ENCODE assay signal across 8 cellular contexts in genomic region chr20:2508631-2509467, GRCh38. TPM values are rescaled to one million over a fixed set of nuclear protein-coding genes. Genes with fewer than 3 reads are reported as not detected.
A peak's percentile ranks its signal among the peaks of the same experiment; 100 is the strongest.
DNase-seq lines count a peak whose midpoint lies in the region; ATAC-seq and TF ChIP-seq lines count a peak whose summit lies in the region.

Gene ZNF343 (minus strand): TSS chr20:2508915. CDS start chr20:2493895, 15,020 bp downstream.

- no peaks in the 10 kb centered on the region for H3K9me3 ChIP-seq in mammary epithelial cell (replicated peaks; ENCODE audit: insufficient read depth, low read length)
- no peaks in the 10 kb centered on the region for H3K9me3 ChIP-seq in spleen

- TF ChIP-seq CTCF in VCaP (conservative IDR thresholded peaks at IDR 0.05) (no peak), mammary epithelial cell (conservative IDR thresholded peaks at IDR 0.05 in 1 of 2, IDR thresholded peaks at IDR 0.05 in 1 of 2; ENCODE audit: extremely low read depth in 1 of 2, insufficient read depth in 1 of 2, low read depth in 1 of 2, low read length in 2 of 2) (peak in 1 of 2 donors; percentile 4), spleen (IDR thresholded peaks at IDR 0.05 in 8 of 11, conservative IDR thresholded peaks at IDR 0.05 in 3 of 11) (peak in 1 of 11 experiments; percentile 21)

- H2AFZ ChIP-seq in ACC112 (ENCODE audit: low read length, unreplicated experiment) (peak within 1 kb of the TSS; percentile 96), mammary epithelial cell (ENCODE audit: low read depth, low read length) (peak within 1 kb of the TSS; percentile 98)

- 2% methylated on average over 39 of the region's 53 CpGs for WGBS in mammary epithelial cell (ENCODE audit: low coverage, missing lambda C conversion rate)
- WGBS in spleen, 5 donors = 1 to 2% (median 1%) methylated on average over 48 to 53 of the region's 53 CpGs

- H3K4me2 ChIP-seq in mammary epithelial cell (ENCODE audit: insufficient read depth, low read depth, low read length) = peak within 1 kb of the TSS; percentile 79

- H3K27ac ChIP-seq in ACC112 (ENCODE audit: low read depth, low read length) (peak within 1 kb of the TSS; percentile 55), VCaP (peak within 1 kb of the TSS; percentile 88), mammary epithelial cell (ENCODE audit: insufficient read depth, low read depth, low read length) (peak within 1 kb of the TSS; percentile 43), spleen (peak within 1 kb of the TSS; percentile 84 to 96 (median 90))

- ATAC-seq in GM18858 (IDR thresholded peaks at IDR 0.05; ENCODE audit: unreplicated experiment) (peak; percentile 87), HG03066 (IDR thresholded peaks at IDR 0.05; ENCODE audit: low read depth, unreplicated experiment) (peak; percentile 93)

- peak in 1 of 3 donors; percentile 42 for TF ChIP-seq POLR2A in spleen (IDR thresholded peaks at IDR 0.05)

- no peaks in the 10 kb centered on the region for H4K20me1 ChIP-seq in mammary epithelial cell (ENCODE audit: insufficient read depth, low read length)

- in situ Hi-C loops in mammary epithelial cell (cut with MboI; ENCODE audit: low sequenced_read_pairs in 2 of 2) = loop anchor here in 1 of 2 donors (25.0 kb wide), 1 partner anchor 128 kb away; no protein-coding TSS in a partner anchor

- H3K36me3 ChIP-seq in ACC112 (ENCODE audit: insufficient read depth, low read length) (no peaks in the 10 kb centered on the region), mammary epithelial cell (ENCODE audit: insufficient read depth, low read length) (no peaks in the 10 kb centered on the region), spleen (no peaks in the 10 kb centered on the region)

- peak; percentile 93 for DNase-seq in NCI-H2171 treated with DMSO at 0.1 percent for 48 hours (lab: John Stamatoyannopoulos, UW)
- peak; percentile 78 for DNase-seq in mammary epithelial cell
- peak; percentile 95 for DNase-seq in inferior parietal cortex (ENCODE audit: extremely low spot score)
- DNase-seq in spleen = peak; percentile 93

- dilution Hi-C loops in mammary epithelial cell (cut with HindIII; ENCODE audit: low sequenced_read_pairs) = no loop called here

- no peaks in the 10 kb centered on the region for H3K27me3 ChIP-seq in ACC112 (ENCODE audit: insufficient read depth, low read length)
- no peaks in the 10 kb centered on the region for H3K27me3 ChIP-seq in mammary epithelial cell (ENCODE audit: insufficient read depth, low read length)
- H3K27me3 ChIP-seq in spleen (replicated peaks in 1 of 7) = peaks cover 0 to 4% (median 0%) of the 10 kb centered on the region in 7 donors

- H3K9ac ChIP-seq in mammary epithelial cell (ENCODE audit: insufficient read depth, low read length) = peak within 1 kb of the TSS; percentile 86

- CTCF ChIA-PET in mammary epithelial cell (lab: Charles Lee; ENCODE audit: low non-redundant PET) = no interaction called here

- H3K4me3 ChIP-seq in ACC112 (ENCODE audit: low read depth, low read length) = peak within 1 kb of the TSS; percentile 88
- H3K4me3 ChIP-seq in mammary epithelial cell (replicated peaks in 1 of 3; ENCODE audit: insufficient read depth in 1 of 3, low read depth in 2 of 3, low read length in 3 of 3) = peak within 1 kb of the TSS; percentile 73 to 87 (median 84)
- peak within 1 kb of the TSS; percentile 70 to 96 (median 84) for H3K4me3 ChIP-seq in spleen

- no TSS peak for BruUV-seq in mammary epithelial cell (replicated peaks; lab: Mats Ljungman, UMichigan)

- peaks cover 7% of the 10 kb centered on the region for H3K4me1 ChIP-seq in ACC112 (ENCODE audit: control insufficient read depth, insufficient read depth, low read length, unreplicated experiment)
- H3K4me1 ChIP-seq in mammary epithelial cell (ENCODE audit: insufficient read depth, low read length) = peaks cover 7% of the 10 kb centered on the region
- peaks cover 9 to 25% (median 20%) of the 10 kb centered on the region in 6 donors for H3K4me1 ChIP-seq in spleen

- intact Hi-C loops in mammary epithelial cell (cut with micrococcal nuclease) = loop anchor here (5.0 kb wide), 1 partner anchor 143 kb away; the partner anchor contains the start of gene NOP56
- intact Hi-C loops in spleen (cut with DNase I; ENCODE audit: low total_unique reads) = no loop called here

- H3K79me2 ChIP-seq in ACC112 (ENCODE audit: control insufficient read depth, insufficient read depth, low read length, unreplicated experiment) (peaks cover 19% of the 10 kb centered on the region), mammary epithelial cell (ENCODE audit: insufficient read depth, low read length) (peaks cover 25% of the 10 kb centered on the region)

RNA-seq across cellular contexts. Expression of gene ZNF343, which starts in this region (rescaled TPM):
- 10 to 100 TPM; 12.0 to 12.9 TPM for total RNA-seq in mammary epithelial cell
- polyA plus RNA-seq in mammary epithelial cell = 7.9 TPM
- polyA minus RNA-seq in mammary epithelial cell = 52.2 TPM
- total RNA-seq in spleen = 10 to 100 TPM in 5 of 7 donors, 1 to 10 TPM in 2; 8.4 to 16.2 (median 11.4) TPM
- polyA plus RNA-seq in spleen = 1 to 10 TPM; 4.8 to 6.0 (median 5.7) TPM

Comparison
In these comparisons a context has a peak if more than half of its experiments do, and no peak if none do; other contexts are left out.
1. Peak in every context shown above with its lines: DNase-seq, ATAC-seq, H3K4me3 ChIP-seq and H3K27ac ChIP-seq.